ENCODE assay signal across 1 cellular context in genomic region chr12:94793191-94793595, GRCh38.
TF ChIP-seq lines count a peak whose summit lies in the region.

No MANE protein-coding gene starts in this region.

TF ChIP-seq in GM23338, 12 proteins besides CTCF, POLR2A, EP300 and RAD21 (continued from another document):
- TF ChIP-seq REST (IDR thresholded peaks at IDR 0.05; ENCODE audit: unreplicated experiment) = no peak
